1 cellular context compared by ENCODE assay signal in genomic region chr5:141636413-141637265, GRCh38.
TF ChIP-seq lines count a peak whose summit lies in the region.

Gene HDAC3, minus strand, starts transcription at chr5:141636849. Its CDS starts 59 bp downstream, at chr5:141636790.
Gene RELL2, plus strand, starts transcription at chr5:141636997. Its CDS starts 1,229 bp downstream, at chr5:141638226.

TF ChIP-seq in GM12878, 131 proteins besides CTCF, POLR2A, EP300 and RAD21 (continued from another document and continues in another):
- TF ChIP-seq SKIL (IDR thresholded peaks at IDR 0.05; ENCODE audit: low read depth, poor library complexity, severe bottlenecking) (no peak), MAX (IDR thresholded peaks at IDR 0.05; ENCODE audit: low read depth, low read length) (no peak; the same call in 1 of the 2 replicates), MLLT1 (IDR thresholded peaks at IDR 0.05) (no peak), SREBF1 (IDR thresholded peaks at IDR 0.05; ENCODE audit: low read length) (no peak), STAT1 (conservative IDR thresholded peaks at IDR 0.05) (no peak), CHD4 (IDR thresholded peaks at IDR 0.05) (no peak), RUNX3 (IDR thresholded peaks at IDR 0.05; ENCODE audit: low read length) (no peak; the same call in 1 of the 2 replicates), MEF2B (IDR thresholded peaks at IDR 0.05; ENCODE audit: partially characterized antibody, poor library complexity, severe bottlenecking) (no peak), POLR2AphosphoS2 (IDR thresholded peaks at IDR 0.05; ENCODE audit: low read depth, low read length) (peak; percentile 65; the same call in 1 of the 2 replicates), CUX1 (IDR thresholded peaks at IDR 0.05; ENCODE audit: insufficient replicate concordance, low read depth, low read length) (no peak), ZNF687 (IDR thresholded peaks at IDR 0.05) (peak; percentile 82), SPI1 (IDR thresholded peaks at IDR 0.05; ENCODE audit: borderline replicate concordance, insufficient read depth, low read depth, low read length) (peak; percentile 47; the same call in 1 of the 2 replicates), RELB (IDR thresholded peaks at IDR 0.05; ENCODE audit: low read depth) (no peak), CEBPB (IDR thresholded peaks at IDR 0.05; ENCODE audit: borderline replicate concordance in 1 of 2, low read depth in 2 of 2, low read length in 2 of 2) (no peak), JUNB (IDR thresholded peaks at IDR 0.05) (no peak), ZZZ3 (IDR thresholded peaks at IDR 0.05; ENCODE audit: control insufficient read depth, insufficient read length, low read depth) (no peak), ZBED1 (IDR thresholded peaks at IDR 0.05; ENCODE audit: borderline replicate concordance) (no peak), HCFC1 (IDR thresholded peaks at IDR 0.05; ENCODE audit: low read length) (no peak), NR2C2 (IDR thresholded peaks at IDR 0.05; ENCODE audit: borderline replicate concordance, control insufficient read depth, insufficient read length, low read depth) (no peak), REST (IDR thresholded peaks at IDR 0.05; ENCODE audit: low read depth, low read length) (no peak), CREB1 (IDR thresholded peaks at IDR 0.05; ENCODE audit: low read depth) (peak; percentile 60), HSF1 (IDR thresholded peaks at IDR 0.05; ENCODE audit: low read depth, low read length) (no peak), SRF (IDR thresholded peaks at IDR 0.05; ENCODE audit: low read depth in 2 of 2, low read length in 2 of 2) (no peak), ASH2L (IDR thresholded peaks at IDR 0.05; ENCODE audit: borderline replicate concordance, low read depth) (no peak), IRF4 (IDR thresholded peaks at IDR 0.05; ENCODE audit: low read depth, low read length) (no peak), IKZF2 (IDR thresholded peaks at IDR 0.05) (no peak), KDM1A (IDR thresholded peaks at IDR 0.05; ENCODE audit: borderline replicate concordance) (no peak), KLF5 (IDR thresholded peaks at IDR 0.05; ENCODE audit: partially characterized antibody) (peak; percentile 47), PBX3 (IDR thresholded peaks at IDR 0.05; ENCODE audit: insufficient replicate concordance, low read depth, low read length) (no peak), GABPA (IDR thresholded peaks at IDR 0.05; ENCODE audit: low read depth) (no peak), TCF3 (IDR thresholded peaks at IDR 0.05; ENCODE audit: borderline replicate concordance, insufficient read depth, low read depth, low read length) (no peak), PAX8 (IDR thresholded peaks at IDR 0.05) (no peak), ESRRA (IDR thresholded peaks at IDR 0.05; ENCODE audit: low read length) (no peak), EZH2 (IDR thresholded peaks at IDR 0.05; ENCODE audit: borderline replicate concordance, control insufficient read depth, low read depth, low read length) (no peak), MTA3 (IDR thresholded peaks at IDR 0.05; ENCODE audit: borderline replicate concordance, low read length) (no peak), CREM (IDR thresholded peaks at IDR 0.05; ENCODE audit: low read depth) (0 out of 2 replicates have a peak, but pooled peaks have one; percentile 13), IKZF1 (conservative IDR thresholded peaks at IDR 0.05) (peak; percentile 17), MEF2A (IDR thresholded peaks at IDR 0.05; ENCODE audit: insufficient read depth, low read depth, low read length) (no peak), EED (IDR thresholded peaks at IDR 0.05; ENCODE audit: low read depth) (no peak)
